ENCODE assay signal across 8 cellular contexts in genomic region chr5:71586052-71586940, GRCh38. TPM values are rescaled to one million over a fixed set of nuclear protein-coding genes. Genes with fewer than 3 reads are reported as not detected.
DNase-seq lines count a peak whose midpoint lies in the region; ATAC-seq and TF ChIP-seq lines count a peak whose summit lies in the region.

No MANE protein-coding gene starts in this region.

- H3K27me3 ChIP-seq in SK-N-SH (ENCODE audit: insufficient read depth) (no peaks in the 10 kb centered on the region), osteoblast (ENCODE audit: insufficient read depth, low read length) (no peaks in the 10 kb centered on the region)

- H3K27ac ChIP-seq in SK-N-SH (ENCODE audit: low read depth in 2 of 2, low read length in 1 of 2) (peak overlapping the region; percentile 76 to 92), osteoblast (ENCODE audit: low read depth, low read length) (peak overlapping the region; percentile 85)

- H2AFZ ChIP-seq in SK-N-SH (ENCODE audit: low read depth) (peak overlapping the region; percentile 92), osteoblast (ENCODE audit: low read length) (peak overlapping the region; percentile 100)

- no peaks in the 10 kb centered on the region for H3K36me3 ChIP-seq in SK-N-SH (replicated peaks in 1 of 2; ENCODE audit: control insufficient read depth in 1 of 2, insufficient read depth in 2 of 2, low read length in 1 of 2)
- no peaks in the 10 kb centered on the region for H3K36me3 ChIP-seq in osteoblast (ENCODE audit: insufficient read depth, low read length)

- peaks cover 16% of the 10 kb centered on the region for H3F3A ChIP-seq in SK-N-SH (replicated peaks; ENCODE audit: insufficient read depth)

- CTCF ChIA-PET in SK-N-SH (lab: Yijun Ruan, JAX), result interaction anchor here (1.0 kb wide), 1 partner anchor 18 kb away, joined by 3 read pairs; no protein-coding TSS in a partner anchor

- peaks cover 6 to 8% of the 10 kb centered on the region in 2 experiments; a peak in 2 of 4 replicates for H3K4me1 ChIP-seq in SK-N-SH (ENCODE audit: control insufficient read depth in 1 of 2, insufficient read depth in 2 of 2, low read depth in 1 of 2, low read length in 1 of 2)
- H3K4me1 ChIP-seq in osteoblast (ENCODE audit: insufficient read depth, low read length), result peaks cover 11% of the 10 kb centered on the region

- 37% methylated on average over 22 of the region's 22 CpGs for WGBS in SK-N-SH (ENCODE audit: low lambda C conversion rate)

- no peak for TF ChIP-seq CTCF in SK-N-SH (IDR thresholded peaks at IDR 0.05)
- no peak for TF ChIP-seq CTCF in epithelial cell of esophagus (IDR thresholded peaks at IDR 0.05; ENCODE audit: insufficient read depth, low read depth, low read length, missing control alignments)
- TF ChIP-seq CTCF in osteoblast (IDR thresholded peaks at IDR 0.05; ENCODE audit: extremely low read depth, low read depth, low read length), result no peak

- H3K4me3 ChIP-seq in SK-N-SH (ENCODE audit: low read depth in 2 of 2, low read length in 1 of 2), result peak overlapping the region; percentile 72 to 74
- H3K4me3 ChIP-seq in epithelial cell of esophagus (ENCODE audit: low read length), result peak overlapping the region; percentile 71
- H3K4me3 ChIP-seq in osteoblast (ENCODE audit: insufficient read depth, low read length), result peak overlapping the region; percentile 92

- no peaks in the 10 kb centered on the region for H3K9me2 ChIP-seq in SK-N-SH

- H3K4me2 ChIP-seq in SK-N-SH (peak overlapping the region; percentile 75), osteoblast (ENCODE audit: insufficient read depth, low read length) (peak overlapping the region; percentile 97)

- no peaks in the 10 kb centered on the region for H3K9me3 ChIP-seq in SK-N-SH
- no peaks in the 10 kb centered on the region for H3K9me3 ChIP-seq in osteoblast (ENCODE audit: low read depth, low read length)

- H4K20me1 ChIP-seq in SK-N-SH (ENCODE audit: insufficient read depth), result no peaks in the 10 kb centered on the region
- no peaks in the 10 kb centered on the region for H4K20me1 ChIP-seq in osteoblast (ENCODE audit: insufficient read depth, low read length)

- peaks cover 40% of the 10 kb centered on the region for H3K79me2 ChIP-seq in SK-N-SH (ENCODE audit: insufficient read depth)
- H3K79me2 ChIP-seq in osteoblast (ENCODE audit: insufficient read depth, low read length), result peaks cover 32% of the 10 kb centered on the region

- TF ChIP-seq RAD21 in SK-N-SH (IDR thresholded peaks at IDR 0.05; ENCODE audit: low read length), result no peak

- DNase-seq in GM03348 (ENCODE audit: low spot score) (peak; percentile 15), SK-N-SH (peak; percentile 73), epithelial cell of esophagus (ENCODE audit: low read depth) (no peak), osteoblast (ENCODE audit: insufficient read length, low spot score, missing footprints) (no peak), midbrain (lab: John Stamatoyannopoulos, UW) (no peak)
- no peak for DNase-seq in stimulated activated CD8-positive, alpha-beta memory T cell treated with anti-CD3 and anti-CD28 coated beads, Interleukin-4, amount 100 ng/mL, for 48 hours

- ATAC-seq in HG03045 (IDR thresholded peaks at IDR 0.05; ENCODE audit: unreplicated experiment), result peak; percentile 11
- no peak for ATAC-seq in HG03469 (IDR thresholded peaks at IDR 0.05; ENCODE audit: unreplicated experiment)

- peak overlapping the region; percentile 88 for H3K9ac ChIP-seq in SK-N-SH

- no peak for TF ChIP-seq EP300 in SK-N-SH (IDR thresholded peaks at IDR 0.05; ENCODE audit: borderline replicate concordance in 1 of 2, low read depth in 1 of 2, low read length in 1 of 2)

- POLR2A ChIA-PET in SK-N-SH (lab: Yijun Ruan, JAX), result interaction anchor here (0.5 to 1.0 kb wide), 3 partner anchors 131 to 734 kb away, joined by 3 to 4 read pairs (median 3); partner anchors contain the start of genes BDP1, MRPS27 and PTCD2

TF ChIP-seq in SK-N-SH, 30 proteins besides CTCF, POLR2A, EP300 and RAD21:
- TF ChIP-seq YY1 (IDR thresholded peaks at IDR 0.05; ENCODE audit: low read depth), result no peak
- no peak for TF ChIP-seq CHD2 (IDR thresholded peaks at IDR 0.05; ENCODE audit: low read length, partially characterized antibody)
- peak; percentile 82; the same call in 1 of the 2 replicates for TF ChIP-seq RFX5 (IDR thresholded peaks at IDR 0.05; ENCODE audit: low read length)
- no peak for TF ChIP-seq RXRA (IDR thresholded peaks at IDR 0.05; ENCODE audit: borderline replicate concordance, low read depth)
- no peak for TF ChIP-seq REST (IDR thresholded peaks at IDR 0.05; ENCODE audit: low read depth, low read length)
- TF ChIP-seq JUND (IDR thresholded peaks at IDR 0.05), result no peak
- peak; percentile 91 for TF ChIP-seq MAX (IDR thresholded peaks at IDR 0.05; ENCODE audit: low read depth)
- no peak for TF ChIP-seq NFIC (IDR thresholded peaks at IDR 0.05; ENCODE audit: borderline replicate concordance)
- TF ChIP-seq POLR2AphosphoS5 (IDR thresholded peaks at IDR 0.05; ENCODE audit: low read depth, low read length), result 0 out of 2 replicates have a peak, but pooled peaks have one; percentile 72
- no peak; the same call in 1 of the 2 replicates for TF ChIP-seq TAF1 (IDR thresholded peaks at IDR 0.05; ENCODE audit: borderline replicate concordance, low read depth, low read length)
- TF ChIP-seq MXI1 (IDR thresholded peaks at IDR 0.05; ENCODE audit: low read depth, low read length), result peak; percentile 86
- TF ChIP-seq RCOR1 (IDR thresholded peaks at IDR 0.05; ENCODE audit: low read length), result no peak
- TF ChIP-seq GABPA (IDR thresholded peaks at IDR 0.05; ENCODE audit: low read depth), result peak; percentile 37; the same call in 1 of the 2 replicates

RNA-seq across cellular contexts. Expression of gene MCCC2, which starts 0.8 kb away (rescaled TPM):
- 33.6 and 40.4 TPM in 2 replicates for polyA plus RNA-seq in SK-N-SH (2012; rRNA removed)
- polyA plus RNA-seq in SK-N-SH (2012; cell fraction: cytosol; rRNA removed), result 42.9 and 44.3 TPM in 2 replicates
- polyA plus RNA-seq in SK-N-SH (2012; cell fraction: nucleus; rRNA removed), result 17.2 and 37.9 TPM in 2 replicates
- total RNA-seq in osteoblast, result 24.8 and 28.2 TPM in 2 replicates

Comparison
In these comparisons a context has a peak if more than half of its experiments do, and no peak if none do; other contexts are left out.
1. DNase-seq: peak in GM03348 (single experiment) and SK-N-SH (single experiment); none in epithelial cell of esophagus (single experiment), osteoblast (single experiment), stimulated activated CD8-positive, alpha-beta memory T cell treated with anti-CD3 and anti-CD28 coated beads, Interleukin-4, amount 100 ng/mL, for 48 hours (single experiment) and midbrain (single experiment).
2. Peak in every context shown above with its lines, with median percentiles within 50 percentile points of each other: H3K4me3 ChIP-seq.